In genomic region chr12:94437303-94437702, GRCh38 we compare ENCODE assay signal across 11 cellular contexts.
"Had no signal": no experiment of that assay in that cellular context is flagged by ENCODE, and none has a peak within 500 bp of the region (broad histone marks: within the 10 kb centered on the region; RNA-seq: fewer than 3 reads in every experiment).

No MANE protein-coding gene starts in this region.

- H3K27ac ChIP-seq: GM23248 had no signal

- FAIRE-seq: H1, H54 had no signal

- H3K4me3 ChIP-seq: GM23248, GM23338, HAP-1 had no signal

- DNase-seq: GM23248, GOT3, H7, H9, HCEC 1CT, HFFc6 had no signal

- H2AFZ ChIP-seq: GM23248, GM23338 had no signal

- H3K36me3 ChIP-seq: HAP-1 had no signal

- H3K9ac ChIP-seq: GM23248 had no signal

- ATAC-seq: GM23338, HCT116 had no signal

- H3K4me2 ChIP-seq: GM23338 had no signal

- H3K27ac Mint-ChIP-seq: GM23338, HFFc6 had no signal

- H3K4me3 Mint-ChIP-seq: GM23338, H9, HFFc6 had no signal
